24 cellular contexts compared by ENCODE assay signal in genomic region chr11:16179668-16180067, GRCh38.
A peak's percentile ranks its signal among the peaks of the same experiment; 100 is the strongest.
DNase-seq lines count a peak whose midpoint lies in the region; ATAC-seq and TF ChIP-seq lines count a peak whose summit lies in the region.
"Had no signal": no experiment of that assay in that cellular context is flagged by ENCODE, and none has a peak within 500 bp of the region (broad histone marks: within the 10 kb centered on the region; RNA-seq: fewer than 3 reads in every experiment).

No MANE protein-coding gene starts in this region.

- H2AFZ ChIP-seq in GM23248, result no peak overlapping the region
- H2AFZ ChIP-seq in osteoblast (ENCODE audit: low read length), result no peak overlapping the region

- H3K4me1 Mint-ChIP-seq in naive thymus-derived CD4-positive, alpha-beta T cell, result no peaks in the 10 kb centered on the region
- no peaks in the 10 kb centered on the region for H3K4me1 Mint-ChIP-seq in activated T-cell treated with anti-CD3 and anti-CD28 coated beads, Interleukin-2, amount 50 U/mL, for 72 hours (ENCODE audit: low read depth)
- H3K4me1 Mint-ChIP-seq: T-cell had no signal

- in situ Hi-C loops in GM23248 (cut with MboI), result no loop called here

- ATAC-seq in naive thymus-derived CD4-positive, alpha-beta T cell, result no peak
- ATAC-seq in GM18868 (IDR thresholded peaks at IDR 0.05; ENCODE audit: unreplicated experiment) (no peak), HG03280 (IDR thresholded peaks at IDR 0.05; ENCODE audit: unreplicated experiment) (no peak)
- ATAC-seq in activated T-cell treated with anti-CD3 and anti-CD28 coated beads, Interleukin-2, amount 50 U/mL, for 72 hours (replicated peaks in 1 of 2), result no peak
- ATAC-seq: HepG2, Panc1, SK-N-SH treated with all-trans-retinoic acid at 6 μM for 48 hours, T-cell had no signal

- DNase-seq in AG04449 (ENCODE audit: low read depth, low spot score), result peak; percentile 56
- peak; percentile 56 for DNase-seq in GM23248
- DNase-seq in SK-N-MC (ENCODE audit: low read depth, low spot score), result peak; percentile 62
- DNase-seq in osteoblast (ENCODE audit: insufficient read length, low spot score, missing footprints), result no peak
- DNase-seq in naive thymus-derived CD4-positive, alpha-beta T cell, result no peak
- DNase-seq in activated T-cell treated with anti-CD3 and anti-CD28 coated beads, Interleukin-2, amount 50 U/mL, for 72 hours, result no peak
- DNase-seq: 8988T; CD4-positive, alpha-beta T cell; COR-L47; DMS79 treated with DMSO at 0.1 percent for 48 hours; KBM-7; MM.1S; NCI-H1048; NCI-H1417 treated with DMSO at 0.1 percent for 48 hours; NCI-H187; NCI-H748 treated with DMSO at 0.1 percent for 48 hours; SIG-M5; T-cell had no signal

- CTCF ChIA-PET in AG04449 (lab: Yijun Ruan, JAX), result no interaction called here
- CTCF ChIA-PET in naive thymus-derived CD4-positive, alpha-beta T cell (lab: Charles Lee), result no interaction called here

- no peaks in the 10 kb centered on the region for H3K9me3 Mint-ChIP-seq in naive thymus-derived CD4-positive, alpha-beta T cell
- no peaks in the 10 kb centered on the region for H3K9me3 Mint-ChIP-seq in activated T-cell treated with anti-CD3 and anti-CD28 coated beads, Interleukin-2, amount 50 U/mL, for 72 hours
- H3K9me3 Mint-ChIP-seq: CD4-positive, alpha-beta T cell had no signal

- H3K27ac ChIP-seq in GM23248 (peak overlapping the region; percentile 14), SK-N-MC (peak overlapping the region; percentile 77), osteoblast (ENCODE audit: low read depth, low read length) (peak overlapping the region; percentile 51)
- no peak overlapping the region for H3K27ac ChIP-seq in naive thymus-derived CD4-positive, alpha-beta T cell (ENCODE audit: low read depth, low read length)
- H3K27ac ChIP-seq: BLaER1 had no signal

- no peak overlapping the region for H3K4me3 ChIP-seq in AG04449 (ENCODE audit: low read depth, low read length)
- H3K4me3 ChIP-seq in GM23248, result no peak overlapping the region
- peak overlapping the region; percentile 36 for H3K4me3 ChIP-seq in SK-N-MC
- H3K4me3 ChIP-seq in osteoblast (ENCODE audit: insufficient read depth, low read length), result no peak overlapping the region
- H3K4me3 ChIP-seq in naive thymus-derived CD4-positive, alpha-beta T cell (ENCODE audit: low read length), result no peak overlapping the region
- H3K4me3 ChIP-seq: BLaER1 had no signal

- WGBS in GM23248 (ENCODE audit: low coverage in 1 of 2, low lambda C conversion rate in 2 of 2, missing lambda C conversion rate in 2 of 2), 2 experiments, result 1 to 2% methylated on average over 3 of the region's 3 CpGs

- no peaks in the 10 kb centered on the region for H3K27me3 ChIP-seq in GM23248 (replicated peaks; ENCODE audit: insufficient read depth)
- H3K27me3 ChIP-seq in osteoblast (ENCODE audit: insufficient read depth, low read length), result no peaks in the 10 kb centered on the region
- no peaks in the 10 kb centered on the region for H3K27me3 ChIP-seq in naive thymus-derived CD4-positive, alpha-beta T cell (ENCODE audit: control insufficient read depth in 2 of 2, insufficient read depth in 2 of 2, low read length in 2 of 2)
- H3K27me3 ChIP-seq: BLaER1 had no signal

- no peaks in the 10 kb centered on the region for H3K27me3 Mint-ChIP-seq in naive thymus-derived CD4-positive, alpha-beta T cell
- no peaks in the 10 kb centered on the region for H3K27me3 Mint-ChIP-seq in activated T-cell treated with anti-CD3 and anti-CD28 coated beads, Interleukin-2, amount 50 U/mL, for 72 hours (ENCODE audit: low read depth)
- H3K27me3 Mint-ChIP-seq: CD4-positive, alpha-beta T cell; T-cell had no signal

- H3K36me3 Mint-ChIP-seq in naive thymus-derived CD4-positive, alpha-beta T cell, result no peaks in the 10 kb centered on the region
- H3K36me3 Mint-ChIP-seq in activated T-cell treated with anti-CD3 and anti-CD28 coated beads, Interleukin-2, amount 50 U/mL, for 72 hours (ENCODE audit: insufficient read depth in 2 of 2), result no peaks in the 10 kb centered on the region
- H3K36me3 Mint-ChIP-seq: T-cell had no signal

- H4K20me1 ChIP-seq in GM23248 (ENCODE audit: insufficient read depth) (no peaks in the 10 kb centered on the region), osteoblast (ENCODE audit: insufficient read depth, low read length) (no peaks in the 10 kb centered on the region)
- H4K20me1 ChIP-seq: BLaER1 had no signal

- H3F3A ChIP-seq in GM23248 (ENCODE audit: insufficient read depth), result peaks cover 11% of the 10 kb centered on the region; the same call in 1 of the 2 replicates

- H3K9ac ChIP-seq in GM23248 (no peak overlapping the region), SK-N-MC (ENCODE audit: insufficient read length) (no peak overlapping the region)
- H3K9ac ChIP-seq: BLaER1 had no signal

- H3K9me3 ChIP-seq in GM23248 (ENCODE audit: low read depth) (no peaks in the 10 kb centered on the region), SK-N-MC (ENCODE audit: low read depth, low read length) (no peaks in the 10 kb centered on the region), osteoblast (ENCODE audit: low read depth, low read length) (no peaks in the 10 kb centered on the region)
- no peaks in the 10 kb centered on the region for H3K9me3 ChIP-seq in naive thymus-derived CD4-positive, alpha-beta T cell (ENCODE audit: control insufficient read depth in 2 of 3, low read length in 3 of 3)
- H3K9me3 ChIP-seq: BLaER1 had no signal

- intact Hi-C loops in naive thymus-derived CD4-positive, alpha-beta T cell (cut with micrococcal nuclease), result no loop called here

- H3K79me2 ChIP-seq in GM23248 (ENCODE audit: insufficient read depth) (no peaks in the 10 kb centered on the region), osteoblast (ENCODE audit: insufficient read depth, low read length) (no peaks in the 10 kb centered on the region)

- peaks cover 29% of the 10 kb centered on the region for H3K4me1 ChIP-seq in GM23248 (ENCODE audit: insufficient read depth)
- H3K4me1 ChIP-seq in osteoblast (ENCODE audit: insufficient read depth, low read length), result peaks cover 14% of the 10 kb centered on the region
- H3K4me1 ChIP-seq in naive thymus-derived CD4-positive, alpha-beta T cell (ENCODE audit: control insufficient read depth in 2 of 2, insufficient read depth in 2 of 2, low read length in 2 of 2), result no peaks in the 10 kb centered on the region
- H3K4me1 ChIP-seq: BLaER1 had no signal

- H3K36me3 ChIP-seq in GM23248 (ENCODE audit: low read depth), result no peaks in the 10 kb centered on the region
- H3K36me3 ChIP-seq in SK-N-MC (ENCODE audit: insufficient read depth, low read length), result peaks cover 23% of the 10 kb centered on the region
- H3K36me3 ChIP-seq in osteoblast (ENCODE audit: insufficient read depth, low read length), result no peaks in the 10 kb centered on the region
- H3K36me3 ChIP-seq in naive thymus-derived CD4-positive, alpha-beta T cell (ENCODE audit: control insufficient read depth in 2 of 3, insufficient read depth in 3 of 3, low read length in 3 of 3), result no peaks in the 10 kb centered on the region
- H3K36me3 ChIP-seq: BLaER1 had no signal

- POLR2A ChIA-PET in AG04449 (lab: Yijun Ruan, JAX), result no interaction called here
- POLR2A ChIA-PET in naive thymus-derived CD4-positive, alpha-beta T cell (lab: Charles Lee), result no interaction called here

- no peak overlapping the region for H3K4me3 Mint-ChIP-seq in naive thymus-derived CD4-positive, alpha-beta T cell
- H3K4me3 Mint-ChIP-seq in activated T-cell treated with anti-CD3 and anti-CD28 coated beads, Interleukin-2, amount 50 U/mL, for 72 hours, result no peak overlapping the region
- H3K4me3 Mint-ChIP-seq: CD4-positive, alpha-beta T cell; T-cell had no signal

- no peaks in the 10 kb centered on the region for H3K9me2 ChIP-seq in GM23248 (ENCODE audit: insufficient read depth)

- no peak overlapping the region for H3K27ac Mint-ChIP-seq in naive thymus-derived CD4-positive, alpha-beta T cell
- H3K27ac Mint-ChIP-seq in activated T-cell treated with anti-CD3 and anti-CD28 coated beads, Interleukin-2, amount 50 U/mL, for 72 hours, result no peak overlapping the region
- H3K27ac Mint-ChIP-seq: CD4-positive, alpha-beta T cell; T-cell had no signal

- peak overlapping the region; percentile 46 for H3K4me2 ChIP-seq in GM23248 (ENCODE audit: unreplicated experiment)
- H3K4me2 ChIP-seq in osteoblast (ENCODE audit: insufficient read depth, low read length), result peak overlapping the region; percentile 19
- H3K4me2 ChIP-seq: BLaER1 had no signal

- TF ChIP-seq CTCF in AG04449 (IDR thresholded peaks at IDR 0.05; ENCODE audit: insufficient read depth, low read length, missing control alignments) (no peak), osteoblast (IDR thresholded peaks at IDR 0.05; ENCODE audit: extremely low read depth, low read depth, low read length) (no peak)

Comparison
In these comparisons a context has a peak if more than half of its experiments do, and no peak if none do; other contexts are left out.
1. DNase-seq: peak in AG04449 (single experiment), GM23248 (single experiment) and SK-N-MC (single experiment); none in osteoblast (single experiment), naive thymus-derived CD4-positive, alpha-beta T cell (0 of 9) and activated T-cell treated with anti-CD3 and anti-CD28 coated beads, Interleukin-2, amount 50 U/mL, for 72 hours (0 of 2).